In genomic region chr13:73060251-73061160, GRCh38 we compare ENCODE assay signal across 8 cellular contexts. TPM values are rescaled to one million over a fixed set of nuclear protein-coding genes. Genes with fewer than 3 reads are reported as not detected.
DNase-seq lines count a peak whose midpoint lies in the region; ATAC-seq and TF ChIP-seq lines count a peak whose summit lies in the region.

No MANE protein-coding gene starts in this region.

- CTCF ChIA-PET in activated naive CD4-positive, alpha-beta T cell treated with anti-CD3 and anti-CD28 coated beads for 36 hours (lab: Charles Lee), result interaction anchor here (0.9 to 1.1 kb wide), 4 partner anchors 24 to 251 kb away, joined by 3 to 5 read pairs (median 3); no protein-coding TSS in a partner anchor

- no peak for ATAC-seq in GM21723 (IDR thresholded peaks at IDR 0.05; ENCODE audit: unreplicated experiment)
- no peak for ATAC-seq in left lobe of liver

- H3K4me1 ChIP-seq in mucosa of rectum (ENCODE audit: control insufficient read depth in 2 of 2, insufficient read depth in 2 of 2, low read length in 2 of 2), result peaks cover 3 to 4% of the 10 kb centered on the region in 2 donors

- H3K4me3 Mint-ChIP-seq in activated naive CD4-positive, alpha-beta T cell treated with anti-CD3 and anti-CD28 coated beads for 36 hours, result peak overlapping the region; percentile 77

- H3K9me3 ChIP-seq in mucosa of rectum (ENCODE audit: control insufficient read depth in 2 of 2, low read length in 2 of 2), result no peaks in the 10 kb centered on the region

- no peak overlapping the region for H3K27ac Mint-ChIP-seq in activated naive CD4-positive, alpha-beta T cell treated with anti-CD3 and anti-CD28 coated beads for 36 hours

- H3K4me1 Mint-ChIP-seq in activated naive CD4-positive, alpha-beta T cell treated with anti-CD3 and anti-CD28 coated beads for 36 hours (ENCODE audit: low read depth), result peaks cover 17% of the 10 kb centered on the region

- peak; percentile 8 for DNase-seq in activated naive CD4-positive, alpha-beta T cell treated with anti-CD3 and anti-CD28 coated beads for 36 hours
- DNase-seq in activated naive CD4-positive, alpha-beta T cell treated with Interleukin-2 at 50 U/mL for 16 hours, result no peak
- DNase-seq in OCI-M1 (lab: John Stamatoyannopoulos, UW) (peak; percentile 27), dorsolateral prefrontal cortex (peak in 1 of 10 donors; percentile 38), NCI-H446 (lab: John Stamatoyannopoulos, UW) (no peak), left lobe of liver (ENCODE audit: low spot score) (no peak)

- no peak for TF ChIP-seq CTCF in dorsolateral prefrontal cortex (IDR thresholded peaks at IDR 0.05 in 54 of 56, conservative IDR thresholded peaks at IDR 0.05 in 2 of 56; ENCODE audit: low read depth in 1 of 56, partially characterized antibody in 56 of 56)

- intact Hi-C loops in activated naive CD4-positive, alpha-beta T cell treated with anti-CD3 and anti-CD28 coated beads for 36 hours (cut with micrococcal nuclease), result no loop called here
- intact Hi-C loops in dorsolateral prefrontal cortex (cut with DNase I), result no loop called here

- H3K36me3 Mint-ChIP-seq in activated naive CD4-positive, alpha-beta T cell treated with anti-CD3 and anti-CD28 coated beads for 36 hours (ENCODE audit: low read depth), result no peaks in the 10 kb centered on the region

- H3K9ac ChIP-seq in mucosa of rectum (ENCODE audit: low read depth in 1 of 2, low read length in 2 of 2), result peak overlapping the region; percentile 86 to 93

- H3K9me3 Mint-ChIP-seq in activated naive CD4-positive, alpha-beta T cell treated with anti-CD3 and anti-CD28 coated beads for 36 hours, result no peaks in the 10 kb centered on the region

- H3K4me3 ChIP-seq in dorsolateral prefrontal cortex, result peak overlapping the region in 58 of 59 donors; percentile 37 to 85 (median 71)
- peak overlapping the region; percentile 74 to 90 for H3K4me3 ChIP-seq in mucosa of rectum (ENCODE audit: low read length in 2 of 2)

- H3K27ac ChIP-seq in dorsolateral prefrontal cortex (peak overlapping the region in 26 of 59 donors; percentile 0 to 78 (median 44)), mucosa of rectum (ENCODE audit: low read depth in 2 of 2, low read length in 2 of 2) (peak overlapping the region; percentile 85 to 89)

- peaks cover 20% of the 10 kb centered on the region for H3K27me3 Mint-ChIP-seq in activated naive CD4-positive, alpha-beta T cell treated with anti-CD3 and anti-CD28 coated beads for 36 hours (ENCODE audit: low read depth)

- H3K36me3 ChIP-seq in mucosa of rectum (ENCODE audit: control insufficient read depth in 2 of 2, insufficient read depth in 2 of 2, low read length in 2 of 2), result peaks cover 20 to 32% of the 10 kb centered on the region in 2 donors

- H3K27me3 ChIP-seq in dorsolateral prefrontal cortex (peaks cover 0 to 27% (median 14%) of the 10 kb centered on the region in 45 donors), mucosa of rectum (ENCODE audit: control insufficient read depth in 2 of 2, insufficient read depth in 2 of 2, low read length in 2 of 2) (no peaks in the 10 kb centered on the region)

RNA-seq across cellular contexts. Expression of gene KLF5, which starts 1.7 kb away (rescaled TPM):
- total RNA-seq in activated naive CD4-positive, alpha-beta T cell treated with anti-CD3 and anti-CD28 coated beads for 36 hours, result 1 to 10 TPM; 1.3 to 1.9 TPM
- total RNA-seq in dorsolateral prefrontal cortex (10 to 100 TPM in 1 of 120 experiments, 1 to 10 TPM in 118, under 1 TPM in 1; 0.91 to 11.0 (median 3.6) TPM), left lobe of liver (0.73 TPM)

Comparison
In these comparisons a context has a peak if more than half of its experiments do, and no peak if none do; other contexts are left out.
1. DNase-seq: peak in activated naive CD4-positive, alpha-beta T cell treated with anti-CD3 and anti-CD28 coated beads for 36 hours (single experiment) and OCI-M1 (single experiment); none in activated naive CD4-positive, alpha-beta T cell treated with Interleukin-2 at 50 U/mL for 16 hours (single experiment), NCI-H446 (0 of 2) and left lobe of liver (single experiment).